21 cellular contexts compared by ENCODE assay signal in the genomic region with DNA sequence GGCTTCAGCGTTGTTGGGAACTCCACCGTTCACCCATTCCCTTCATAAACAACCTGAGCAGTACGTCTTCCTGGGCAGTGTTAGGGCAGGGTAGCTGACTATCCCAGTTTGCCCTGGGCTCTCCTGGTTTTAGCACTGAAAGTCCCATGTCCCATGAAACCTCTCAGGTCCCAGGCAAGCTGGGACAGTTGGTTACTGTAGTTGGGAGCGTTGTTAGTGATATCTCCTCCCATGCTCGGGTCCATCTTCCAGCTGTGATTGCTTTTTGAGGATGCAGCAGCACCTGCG.
"Had no signal": no experiment of that assay in that cellular context is flagged by ENCODE, and none has a peak within 500 bp of the region (broad histone marks: within the 10 kb centered on the region; RNA-seq: fewer than 3 reads in every experiment).

No MANE protein-coding gene starts in this region.

- H3K9me3 Mint-ChIP-seq: activated CD4-positive, alpha-beta memory T cell treated with anti-CD3 and anti-CD28 coated beads, Interleukin-2, amount 10 ng/mL, durations not matched to agents 7 days and 5 days; dendritic cell treated with granulocyte-macrophage colony-stimulating factor and Interleukin-4, amounts not matched to agents 40 ng/mL and 50 ng/mL, for 4 days; natural killer cell treated with Interleukin-12 subunit alpha and Interleukin-12 subunit beta and Interleukin-15 and Interleukin-18, amount 100 ng/mL, for 72 hours; stimulated activated naive CD8-positive, alpha-beta T cell treated with anti-CD3 and anti-CD28 coated beads, Interleukin-15, Interleukin-2, amounts not matched to agents 100 ng/mL and 50 ng/mL, for 24 hours; type B pancreatic cell had no signal

- ATAC-seq: foreskin keratinocyte; left ventricle myocardium superior; natural killer cell treated with Interleukin-12 subunit alpha and Interleukin-12 subunit beta and Interleukin-15 and Interleukin-18, amount 100 ng/mL, for 72 hours had no signal

- H3K36me3 ChIP-seq: brain microvascular endothelial cell, right atrium auricular region, suprapubic skin had no signal

- H3K27me3 Mint-ChIP-seq: activated naive CD8-positive, alpha-beta T cell; memory B cell; stimulated activated naive CD8-positive, alpha-beta T cell treated with anti-CD3 and anti-CD28 coated beads, Interleukin-15, Interleukin-2, amounts not matched to agents 100 ng/mL and 50 ng/mL, for 24 hours had no signal

- H3K4me1 ChIP-seq: foreskin keratinocyte had no signal

- H3K27me3 ChIP-seq: brain microvascular endothelial cell, foreskin keratinocyte, right atrium auricular region, suprapubic skin had no signal

- H3K27ac Mint-ChIP-seq: activated CD4-positive, alpha-beta memory T cell treated with anti-CD3 and anti-CD28 coated beads, Interleukin-2, amount 10 ng/mL, durations not matched to agents 7 days and 5 days; activated naive CD8-positive, alpha-beta T cell; memory B cell; stimulated activated naive CD8-positive, alpha-beta T cell treated with anti-CD3 and anti-CD28 coated beads, Interleukin-15, Interleukin-2, amounts not matched to agents 100 ng/mL and 50 ng/mL, for 24 hours; type B pancreatic cell had no signal

- H3K4me3 ChIP-seq: right atrium auricular region, skin epidermis, suprapubic skin had no signal

- DNase-seq: activated CD4-positive, alpha-beta memory T cell treated with anti-CD3 and anti-CD28 coated beads, Interleukin-2, amount 10 ng/mL, durations not matched to agents 7 days and 5 days; activated CD4-positive, CD25-positive, alpha-beta regulatory T cell treated with anti-CD3 and anti-CD28 coated beads, Interleukin-2, amount 50 U/mL, for 72 hours; activated CD8-positive, alpha-beta memory T cell treated with anti-CD3 and anti-CD28 coated beads, Interleukin-2, amount 50 U/mL, for 4 hours; activated gamma-delta T cell treated with Interleukin-2 at 50 U/mL for 16 hours; activated T-cell treated with anti-CD3 and anti-CD28 coated beads, Interleukin-2, amount 50 U/mL, for 48 hours; amniotic stem cell; brain microvascular endothelial cell; cerebellar nuclear complex; effector memory CD4-positive, alpha-beta T cell; foreskin keratinocyte; kidney glomerular epithelial cell; left ventricle myocardium superior had no signal

- H3K9me3 ChIP-seq: right atrium auricular region, suprapubic skin had no signal

- H3K27ac ChIP-seq: brain microvascular endothelial cell, foreskin keratinocyte, right atrium auricular region, suprapubic skin had no signal

- H3K4me3 Mint-ChIP-seq: activated CD4-positive, alpha-beta memory T cell treated with anti-CD3 and anti-CD28 coated beads, Interleukin-2, amount 10 ng/mL, durations not matched to agents 7 days and 5 days; dendritic cell treated with granulocyte-macrophage colony-stimulating factor and Interleukin-4, amounts not matched to agents 40 ng/mL and 50 ng/mL, for 4 days; memory B cell; stimulated activated naive CD8-positive, alpha-beta T cell treated with anti-CD3 and anti-CD28 coated beads, Interleukin-15, Interleukin-2, amounts not matched to agents 100 ng/mL and 50 ng/mL, for 24 hours; type B pancreatic cell had no signal

- H3K36me3 Mint-ChIP-seq: activated naive CD8-positive, alpha-beta T cell; memory B cell; natural killer cell treated with Interleukin-12 subunit alpha and Interleukin-12 subunit beta and Interleukin-15 and Interleukin-18, amount 100 ng/mL, for 72 hours; type B pancreatic cell had no signal
